22 cellular contexts compared by ENCODE assay signal in the genomic region with DNA sequence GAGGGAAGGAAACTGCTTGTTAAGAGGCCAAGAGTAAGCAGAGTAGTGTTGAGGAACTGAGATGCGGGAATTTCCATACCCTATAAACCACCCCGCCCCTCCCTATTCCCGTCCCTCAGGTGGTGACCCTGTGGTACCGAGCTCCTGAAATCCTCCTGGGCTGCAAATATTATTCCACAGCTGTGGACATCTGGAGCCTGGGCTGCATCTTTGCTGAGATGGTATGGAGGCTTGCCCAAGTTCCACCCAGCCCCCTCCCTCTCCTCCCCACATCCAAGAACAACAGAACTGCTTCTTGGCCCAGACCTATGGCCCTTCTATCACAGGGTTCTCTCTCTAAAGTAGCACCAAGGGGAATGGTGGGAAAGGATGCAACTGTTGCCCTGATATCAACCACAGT. TPM values are rescaled to one million over a fixed set of nuclear protein-coding genes. Genes with fewer than 3 reads are reported as not detected.
A peak's percentile ranks its signal among the peaks of the same experiment; 100 is the strongest.
DNase-seq lines count a peak whose midpoint lies in the region; ATAC-seq and TF ChIP-seq lines count a peak whose summit lies in the region.
"Had no signal": no experiment of that assay in that cellular context is flagged by ENCODE, and none has a peak within 500 bp of the region (broad histone marks: within the 10 kb centered on the region; RNA-seq: fewer than 3 reads in every experiment).

No MANE protein-coding gene starts in this region.

- H3K4me3 ChIP-seq in left ventricle myocardium inferior (no peak overlapping the region), heart right ventricle (no peak overlapping the region), RWPE2 (ENCODE audit: severe bottlenecking) (no peak overlapping the region)
- H3K4me3 ChIP-seq: A549, GM23338, SK-N-MC had no signal

- ATAC-seq in heart right ventricle (no peak), RWPE2 (ENCODE audit: low read depth) (no peak)
- ATAC-seq: A549; CD8-positive, alpha-beta T cell; GM23338 had no signal

- H3K27me3 ChIP-seq in left ventricle myocardium inferior (ENCODE audit: low read depth), result no peaks in the 10 kb centered on the region
- no peaks in the 10 kb centered on the region for H3K27me3 ChIP-seq in heart right ventricle
- H3K27me3 ChIP-seq in RWPE2 (ENCODE audit: insufficient read depth, poor library complexity, severe bottlenecking), result no peaks in the 10 kb centered on the region

- no peak overlapping the region for H3K27ac Mint-ChIP-seq in neural crest cell (ENCODE audit: unreplicated experiment)
- H3K27ac Mint-ChIP-seq: CD8-positive, alpha-beta T cell; GM23338 had no signal

- H3K9me3 Mint-ChIP-seq in neural crest cell, result no peaks in the 10 kb centered on the region
- H3K9me3 Mint-ChIP-seq: CD8-positive, alpha-beta T cell; GM23338 had no signal

- peak overlapping the region; percentile 47 for H3K4me3 Mint-ChIP-seq in neural crest cell
- H3K4me3 Mint-ChIP-seq: CD8-positive, alpha-beta T cell; GM23338 had no signal

- peaks cover 56% of the 10 kb centered on the region for H3K4me1 Mint-ChIP-seq in neural crest cell

- DNase-seq in left ventricle myocardium inferior, result peak; percentile 19
- no peak for DNase-seq in heart right ventricle
- DNase-seq in RWPE2 (ENCODE audit: low spot score), result no peak
- no peak for DNase-seq in neural crest cell (ENCODE audit: low read depth, low spot score)
- no peak for DNase-seq in NOMO-1 treated with DMSO at 0.1 percent for 48 hours (lab: John Stamatoyannopoulos, UW; ENCODE audit: unreplicated experiment)
- no peak for DNase-seq in T-helper 1 cell
- DNase-seq in middle frontal gyrus (ENCODE audit: extremely low spot score, low spot score), result no peak
- DNase-seq: CD8-positive, alpha-beta T cell; GDM1; HCEC 1CT; Karpas-422; NCI-H1694; NCI-H2081 treated with DMSO at 0.1 percent for 48 hours; NCI-H2171 treated with DMSO at 0.1 percent for 48 hours; NCI-H526; OCI-M1; Right ventricle myocardium superior; SW 1271 had no signal

- intact Hi-C loops in left ventricle myocardium inferior (cut with micrococcal nuclease), result no loop called here
- intact Hi-C loops in heart right ventricle (cut with DNase I), result no loop called here

- H3K27ac ChIP-seq in left ventricle myocardium inferior (replicated peaks), result no peak overlapping the region
- no peak overlapping the region for H3K27ac ChIP-seq in heart right ventricle
- peak overlapping the region; percentile 57 for H3K27ac ChIP-seq in RWPE2 (ENCODE audit: poor library complexity, severe bottlenecking)
- H3K27ac ChIP-seq: A549, SK-N-MC had no signal

- peaks cover 40% of the 10 kb centered on the region for H3K4me1 ChIP-seq in left ventricle myocardium inferior
- H3K4me1 ChIP-seq in heart right ventricle, result peaks cover 12 to 30% (median 25%) of the 10 kb centered on the region in 9 donors
- peaks cover 20% of the 10 kb centered on the region for H3K4me1 ChIP-seq in RWPE2 (ENCODE audit: insufficient read depth, poor library complexity, severe bottlenecking)

- WGBS in heart right ventricle, 2 donors, result 85 to 89% methylated on average over 4 of the region's 4 CpGs

- no peaks in the 10 kb centered on the region for H3K9me3 ChIP-seq in left ventricle myocardium inferior (replicated peaks)
- H3K9me3 ChIP-seq in heart right ventricle, result no peaks in the 10 kb centered on the region
- no peaks in the 10 kb centered on the region for H3K9me3 ChIP-seq in RWPE2 (ENCODE audit: severe bottlenecking)
- H3K9me3 ChIP-seq: A549 had no signal

- H3K36me3 Mint-ChIP-seq in neural crest cell (ENCODE audit: low read depth), result peaks cover 11% of the 10 kb centered on the region

- H3K36me3 ChIP-seq in left ventricle myocardium inferior (no peaks in the 10 kb centered on the region), heart right ventricle (peaks cover 0 to 35% (median 0%) of the 10 kb centered on the region in 9 donors), RWPE2 (ENCODE audit: low read depth) (peaks cover 38% of the 10 kb centered on the region)

- TF ChIP-seq CTCF in left ventricle myocardium inferior (IDR thresholded peaks at IDR 0.05; ENCODE audit: borderline replicate concordance) (no peak), heart right ventricle (IDR thresholded peaks at IDR 0.05) (no peak), RWPE2 (IDR thresholded peaks at IDR 0.05; ENCODE audit: poor library complexity, severe bottlenecking) (no peak), neural crest cell (conservative IDR thresholded peaks at IDR 0.05) (no peak)

- no peaks in the 10 kb centered on the region for H3K27me3 Mint-ChIP-seq in neural crest cell (ENCODE audit: low read depth)

RNA-seq across cellular contexts. Expression of gene CDK2, which starts 2.7 kb away (rescaled TPM):
- total RNA-seq in left ventricle myocardium inferior (7.3 TPM), heart right ventricle (10 to 100 TPM in 4 of 10 donors, 1 to 10 TPM in 6; 5.1 to 15.2 (median 8.4) TPM), neural crest cell (125 TPM in 2 replicates)
- 10 to 100 TPM in 1 of 2 donors, 1 to 10 TPM in 1; 6.9 to 18.4 TPM for polyA plus RNA-seq in heart right ventricle

RNA-seq across cellular contexts. Expression of gene PMEL, which starts 3.5 kb away (rescaled TPM):
- 0.16 TPM for total RNA-seq in left ventricle myocardium inferior
- 1 to 10 TPM in 2 of 10 donors, under 1 TPM in 8; 0.26 to 1.3 (median 0.58) TPM for total RNA-seq in heart right ventricle
- under 1 TPM; 0.49 to 0.66 TPM for polyA plus RNA-seq in heart right ventricle
- 36.9 and 39.9 TPM in 2 replicates for total RNA-seq in neural crest cell
- total RNA-seq: CD8-positive, alpha-beta T cell; MCF 10A had no signal

RNA-seq across cellular contexts. Expression of gene RAB5B, which starts 4.5 kb away (rescaled TPM):
- 111 TPM for total RNA-seq in left ventricle myocardium inferior
- total RNA-seq in heart right ventricle, result 100 to 1,000 TPM; 107 to 137 (median 122) TPM
- 10 to 100 TPM; 35.3 to 62.4 TPM for polyA plus RNA-seq in heart right ventricle
- total RNA-seq in neural crest cell, result 86.5 and 97.3 TPM in 2 replicates

RNA-seq across cellular contexts. Expression of gene SUOX, which starts 27.7 kb away (rescaled TPM):
- total RNA-seq in left ventricle myocardium inferior (36.0 TPM), heart right ventricle (10 to 100 TPM; 28.2 to 44.8 (median 31.4) TPM), neural crest cell (30.4 and 33.7 TPM in 2 replicates)
- 10 to 100 TPM; 23.2 to 23.9 TPM for polyA plus RNA-seq in heart right ventricle

RNA-seq across cellular contexts. Expression of gene DGKA, which starts 38.4 kb away (rescaled TPM):
- total RNA-seq in left ventricle myocardium inferior (6.5 TPM), heart right ventricle (10 to 100 TPM in 3 of 10 donors, 1 to 10 TPM in 7; 4.6 to 15.5 (median 7.0) TPM), neural crest cell (17.1 and 18.8 TPM in 2 replicates)
- 10 to 100 TPM in 1 of 2 donors, 1 to 10 TPM in 1; 6.4 to 17.3 TPM for polyA plus RNA-seq in heart right ventricle

Comparison
In these comparisons a context has a peak if more than half of its experiments do, and no peak if none do; other contexts are left out.
1. RNA of gene PMEL, which starts 3.5 kb away (total RNA-seq): 36.9 to 39.9 TPM in neural crest cell; 0.26 to 1.3 TPM in heart right ventricle and 0.16 TPM in left ventricle myocardium inferior (single experiment); every median in the first group is over 10 times any median in the second.